ENCODE assay signal across 9 cellular contexts in the genomic region with DNA sequence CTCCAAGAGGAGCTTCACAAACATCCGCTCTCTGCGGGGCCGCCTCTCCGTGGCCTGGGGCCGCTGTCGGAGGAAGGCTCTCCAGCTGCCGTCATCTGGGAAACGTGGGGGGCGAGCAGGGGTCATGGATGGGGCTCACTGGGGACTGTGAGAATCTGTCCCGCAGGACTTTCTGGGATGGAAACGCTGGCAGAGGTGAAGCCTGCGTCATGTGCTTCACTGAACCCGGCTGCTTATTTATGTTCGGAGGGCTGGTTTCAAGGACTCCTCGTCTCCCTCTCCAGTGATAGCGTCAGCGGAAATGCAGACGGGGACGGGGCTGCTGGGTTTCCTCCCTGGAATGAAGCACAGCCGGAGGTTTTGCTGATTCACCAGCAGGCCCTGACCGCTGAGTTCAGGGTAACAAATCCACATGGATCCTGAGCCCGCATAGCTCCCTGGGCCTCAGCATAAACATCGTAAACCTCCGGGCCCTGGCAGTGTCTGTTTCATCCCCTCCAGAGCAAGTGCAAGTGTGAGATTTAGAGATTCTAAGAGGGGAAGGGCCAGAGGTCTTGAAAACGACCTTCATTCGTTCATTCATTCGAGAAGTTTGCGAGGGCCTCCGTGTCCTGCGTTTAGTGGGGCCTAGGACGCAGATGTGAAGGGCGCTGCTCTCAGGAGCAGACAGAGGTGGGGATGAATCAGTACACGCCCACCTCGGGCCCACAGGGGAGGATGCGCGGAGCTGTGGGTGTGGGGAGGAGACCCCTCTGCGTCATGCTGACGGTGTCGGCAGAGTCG. TPM values are rescaled to one million over a fixed set of nuclear protein-coding genes. Genes with fewer than 3 reads are reported as not detected.
DNase-seq lines count a peak whose midpoint lies in the region; ATAC-seq, FAIRE-seq and TF ChIP-seq lines count a peak whose summit lies in the region.
"Had no signal": no experiment of that assay in that cellular context is flagged by ENCODE, and none has a peak within 500 bp of the region (broad histone marks: within the 10 kb centered on the region; RNA-seq: fewer than 3 reads in every experiment).

No MANE protein-coding gene starts in this region.

- no peaks in the 10 kb centered on the region for H3K9me3 Mint-ChIP-seq in stimulated activated effector memory CD8-positive, alpha-beta T cell treated with anti-CD3 and anti-CD28 coated beads, Interleukin-12 subunit alpha, Interleukin-12 subunit beta, amount 100 ng/mL, for 72 hours

- TF ChIP-seq POLR2A in vagina (IDR thresholded peaks at IDR 0.05) = peak in 1 of 2 donors; percentile 15

- H3F3A ChIP-seq in PC-9 (ENCODE audit: insufficient read depth, low read depth) = peaks cover 2% of the 10 kb centered on the region; the same call in 1 of the 2 replicates

- ATAC-seq in stimulated activated effector memory CD8-positive, alpha-beta T cell treated with anti-CD3 and anti-CD28 coated beads, Interleukin-12 subunit alpha, Interleukin-12 subunit beta, amount 100 ng/mL, for 72 hours = no peak
- ATAC-seq in GM21619 (IDR thresholded peaks at IDR 0.05; ENCODE audit: unreplicated experiment) = no peak

- no peaks in the 10 kb centered on the region for H3K36me3 ChIP-seq in mucosa of rectum (ENCODE audit: control insufficient read depth in 2 of 2, insufficient read depth in 2 of 2, low read length in 2 of 2)
- H3K36me3 ChIP-seq in vagina = no peaks in the 10 kb centered on the region
- no peaks in the 10 kb centered on the region for H3K36me3 ChIP-seq in PC-9 (ENCODE audit: low read depth)

- FAIRE-seq in endometrium (lab: Jason Lieb, UNC) = peak; percentile 35

- no peaks in the 10 kb centered on the region for H3K79me2 ChIP-seq in PC-9 (ENCODE audit: low read depth)

- H3K27ac Mint-ChIP-seq in stimulated activated effector memory CD8-positive, alpha-beta T cell treated with anti-CD3 and anti-CD28 coated beads, Interleukin-12 subunit alpha, Interleukin-12 subunit beta, amount 100 ng/mL, for 72 hours = no peak overlapping the region

- intact Hi-C loops in vagina (cut with DNase I) (loop anchor here (2.0 kb wide), 1 partner anchor 14 kb away; no protein-coding TSS in a partner anchor), PC-9 (cut with micrococcal nuclease; ENCODE audit: unreplicated experiment) (no loop called here)

- H2AFZ ChIP-seq in PC-9 = no peak overlapping the region

- POLR2A ChIA-PET in PC-9 (lab: Charles Lee; ENCODE audit: unreplicated experiment) = no interaction called here

- peak overlapping the region; percentile 52 to 63 for H3K9ac ChIP-seq in mucosa of rectum (ENCODE audit: low read depth in 1 of 2, low read length in 2 of 2)

- H3K4me3 Mint-ChIP-seq in stimulated activated effector memory CD8-positive, alpha-beta T cell treated with anti-CD3 and anti-CD28 coated beads, Interleukin-12 subunit alpha, Interleukin-12 subunit beta, amount 100 ng/mL, for 72 hours = no peak overlapping the region

- H3K27me3 ChIP-seq in mucosa of rectum (ENCODE audit: control insufficient read depth in 2 of 2, insufficient read depth in 2 of 2, low read length in 2 of 2) = no peaks in the 10 kb centered on the region
- H3K27me3 ChIP-seq in vagina = no peaks in the 10 kb centered on the region
- no peaks in the 10 kb centered on the region for H3K27me3 ChIP-seq in PC-9 (ENCODE audit: insufficient read depth, low read depth)

- peak; percentile 50 for DNase-seq in activated effector memory CD4-positive, alpha-beta T cell treated with anti-CD3 and anti-CD28 coated beads, Interleukin-2, amount 50 U/mL, for 16 hours
- no peak for DNase-seq in activated effector memory CD4-positive, alpha-beta T cell treated with Interleukin-2 at 50 U/mL for 16 hours
- DNase-seq in vagina (ENCODE audit: extremely low spot score in 2 of 2) (peak; percentile 94 to 99), PC-9 (no peak)
- no peak for DNase-seq in stimulated activated effector memory CD8-positive, alpha-beta T cell treated with anti-CD3 and anti-CD28 coated beads, Interleukin-12 subunit alpha, Interleukin-12 subunit beta, amount 100 ng/mL, for 72 hours (ENCODE audit: low spot score in 2 of 2)
- DNase-seq: DND-41 had no signal

- H3K4me3 ChIP-seq in mucosa of rectum (ENCODE audit: low read length in 2 of 2) (peak overlapping the region in 1 of 2 donors; percentile 9), vagina (peak overlapping the region in 1 of 2 donors; percentile 20), PC-9 (no peak overlapping the region)

- CTCF ChIA-PET in PC-9 (lab: Charles Lee) = no interaction called here

- TF ChIP-seq CTCF in vagina (IDR thresholded peaks at IDR 0.05) = no peak
- TF ChIP-seq CTCF in PC-9 (conservative IDR thresholded peaks at IDR 0.05) = no peak

- peaks cover 21 to 22% of the 10 kb centered on the region in 2 donors for H3K4me1 ChIP-seq in mucosa of rectum (ENCODE audit: control insufficient read depth in 2 of 2, insufficient read depth in 2 of 2, low read length in 2 of 2)
- H3K4me1 ChIP-seq in vagina = peaks cover 45% of the 10 kb centered on the region
- no peaks in the 10 kb centered on the region for H3K4me1 ChIP-seq in PC-9 (replicated peaks; ENCODE audit: insufficient read depth)

- H3K27ac ChIP-seq in mucosa of rectum (ENCODE audit: low read depth in 2 of 2, low read length in 2 of 2) (peak overlapping the region; percentile 86 to 89), vagina (peak overlapping the region; percentile 94), PC-9 (no peak overlapping the region)

- BruUV-seq in PC-9 (replicated peaks; lab: Mats Ljungman, UMichigan) = no TSS peak

- peaks cover 12% of the 10 kb centered on the region for H3K4me1 Mint-ChIP-seq in stimulated activated effector memory CD8-positive, alpha-beta T cell treated with anti-CD3 and anti-CD28 coated beads, Interleukin-12 subunit alpha, Interleukin-12 subunit beta, amount 100 ng/mL, for 72 hours

- H4K20me1 ChIP-seq in PC-9 (ENCODE audit: insufficient read depth) = no peaks in the 10 kb centered on the region

- H3K9me3 ChIP-seq in mucosa of rectum (ENCODE audit: control insufficient read depth in 2 of 2, low read length in 2 of 2) = no peaks in the 10 kb centered on the region
- no peaks in the 10 kb centered on the region for H3K9me3 ChIP-seq in vagina
- H3K9me3 ChIP-seq in PC-9 (ENCODE audit: insufficient read depth, low read depth) = no peaks in the 10 kb centered on the region

- H3K9me2 ChIP-seq in PC-9 (ENCODE audit: insufficient read depth) = no peaks in the 10 kb centered on the region

- H3K4me2 ChIP-seq in PC-9 = no peak overlapping the region

- no peaks in the 10 kb centered on the region for H3K36me3 Mint-ChIP-seq in stimulated activated effector memory CD8-positive, alpha-beta T cell treated with anti-CD3 and anti-CD28 coated beads, Interleukin-12 subunit alpha, Interleukin-12 subunit beta, amount 100 ng/mL, for 72 hours

RNA-seq across cellular contexts. Expression of gene POFUT2, which starts 7.0 kb away (rescaled TPM):
- total RNA-seq in vagina = 38.3 TPM
- 29.0 and 32.6 TPM in 2 replicates for total RNA-seq in PC-9 (2021)

Comparison
In these comparisons a context has a peak if more than half of its experiments do, and no peak if none do; other contexts are left out.
1. DNase-seq: peak in activated effector memory CD4-positive, alpha-beta T cell treated with anti-CD3 and anti-CD28 coated beads, Interleukin-2, amount 50 U/mL, for 16 hours (single experiment) and vagina (2 of 2); none in activated effector memory CD4-positive, alpha-beta T cell treated with Interleukin-2 at 50 U/mL for 16 hours (single experiment), stimulated activated effector memory CD8-positive, alpha-beta T cell treated with anti-CD3 and anti-CD28 coated beads, Interleukin-12 subunit alpha, Interleukin-12 subunit beta, amount 100 ng/mL, for 72 hours (0 of 2) and PC-9 (0 of 2).